7 cellular contexts compared by ENCODE assay signal in the genomic region with DNA sequence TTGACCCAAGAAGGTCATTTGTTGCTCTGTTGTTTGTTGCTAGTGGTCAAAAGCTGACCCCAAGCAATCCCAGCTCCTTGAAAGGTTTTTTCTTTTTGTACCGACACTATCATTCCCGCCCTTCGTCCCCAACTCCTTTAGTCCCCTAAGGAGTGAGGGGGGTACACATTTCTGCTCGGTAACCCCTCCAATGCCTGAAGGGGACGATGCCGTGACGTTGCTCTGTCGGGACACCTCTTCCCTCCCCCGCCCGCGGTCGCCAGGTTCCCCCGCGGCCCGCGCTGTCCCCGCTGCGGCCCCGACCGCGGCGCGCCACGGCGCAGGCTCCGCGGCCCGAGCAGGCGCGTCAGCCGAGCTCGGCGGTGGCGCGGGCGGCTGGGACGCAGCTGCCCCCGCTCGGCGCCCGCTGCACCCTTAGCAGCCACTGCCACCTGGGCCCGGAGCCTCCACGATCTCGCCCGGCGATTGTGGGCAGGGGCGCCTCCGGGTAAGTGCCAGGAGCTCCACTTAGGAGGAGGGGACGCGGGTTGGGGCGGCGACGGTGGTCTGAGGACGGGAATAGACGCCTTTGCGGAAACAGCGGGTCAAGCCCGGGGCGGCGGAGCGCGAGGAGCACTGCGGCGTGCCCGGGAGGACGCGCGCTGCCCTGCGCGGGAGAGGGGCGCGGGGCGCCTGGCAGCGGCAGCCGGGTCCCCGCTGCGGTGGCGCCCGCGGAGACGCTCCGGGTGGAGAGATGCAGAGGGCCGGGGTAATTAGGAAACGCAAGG. TPM values are rescaled to one million over a fixed set of nuclear protein-coding genes. Genes with fewer than 3 reads are reported as not detected.
DNase-seq lines count a peak whose midpoint lies in the region; ATAC-seq, FAIRE-seq and TF ChIP-seq lines count a peak whose summit lies in the region.

Gene GLRB (plus strand): TSS at position 340 of the 767 bp plus-strand sequence. CDS start 1,875 bp downstream, outside the sequence.

- intact Hi-C loops in Right ventricle myocardium superior (cut with DNase I): no loop called here
- intact Hi-C loops in pancreas (cut with DNase I): no loop called here

- 0 to 1% methylated on average over 83 to 84 of the region's 84 CpGs for WGBS in pancreas, 2 donors

- peaks cover 0 to 4% (median 0%) of the 10 kb centered on the region in 3 donors for H3K4me1 ChIP-seq in pancreas

- peak within 1 kb of the TSS; percentile 72 for H3K4me3 ChIP-seq in WI38 (ENCODE audit: low read depth, low read length)
- peak within 1 kb of the TSS; percentile 48 to 81 (median 61) for H3K4me3 ChIP-seq in pancreas

- H3K27me3 ChIP-seq in pancreas: no peaks in the 10 kb centered on the region

- TF ChIP-seq CTCF in WI38 (IDR thresholded peaks at IDR 0.05; ENCODE audit: low read depth, low read length) (no peak), pancreas (IDR thresholded peaks at IDR 0.05) (no peak)

- H3K36me3 ChIP-seq in pancreas: no peaks in the 10 kb centered on the region

- no peaks in the 10 kb centered on the region for H3K9me3 ChIP-seq in pancreas

- H3K27ac ChIP-seq in pancreas: peak within 1 kb of the TSS in 3 of 4 donors; percentile 41 to 65 (median 60)

- ATAC-seq in Right ventricle myocardium superior (ENCODE audit: poor library complexity) (peak; percentile 98), pancreas (peak; percentile 94 to 97 (median 94)), GM19467 (IDR thresholded peaks at IDR 0.05; ENCODE audit: unreplicated experiment) (no peak), HG03378 (IDR thresholded peaks at IDR 0.05; ENCODE audit: unreplicated experiment) (no peak)

- DNase-seq in HT1080 (ENCODE audit: low read depth) (peak; percentile 26), Right ventricle myocardium superior (peak; percentile 42), pancreas (peak; percentile 21 to 82 (median 43)), T-helper 1 cell (no peak)

- no peak for FAIRE-seq in pancreas (lab: Jason Lieb, UNC)

RNA-seq across cellular contexts. Expression of gene GLRB, which starts in this region (rescaled TPM):
- 8.8 and 14.6 TPM in 2 replicates for total RNA-seq in HT1080 (2014; rRNA removed; shearing (Covaris generic))
- 7.9 and 9.0 TPM in 2 replicates for polyA plus RNA-seq in HT1080 (2015; cell fraction: cytosol; rRNA removed)
- 10.3 and 11.5 TPM in 2 replicates for polyA plus RNA-seq in HT1080 (2015; cell fraction: nucleus; rRNA removed)
- total RNA-seq in Right ventricle myocardium superior: 7.8 TPM
- 10 to 100 TPM in 1 of 6 donors, 1 to 10 TPM in 5; 4.2 to 11.3 (median 7.7) TPM for total RNA-seq in pancreas
- polyA plus RNA-seq in pancreas: 1 to 10 TPM; 4.1 to 7.1 TPM

Comparison
In these comparisons a context has a peak if more than half of its experiments do, and no peak if none do; other contexts are left out.
1. DNase-seq: peak in HT1080 (single experiment), Right ventricle myocardium superior (single experiment) and pancreas (6 of 6); none in T-helper 1 cell (0 of 5).
2. ATAC-seq: peak in Right ventricle myocardium superior (single experiment) and pancreas (4 of 4); none in GM19467 (single experiment) and HG03378 (single experiment).